In genomic region chr12:111411187-111411764, GRCh38 we compare ENCODE assay signal across 12 cellular contexts. TPM values are rescaled to one million over a fixed set of nuclear protein-coding genes. Genes with fewer than 3 reads are reported as not detected.
DNase-seq lines count a peak whose midpoint lies in the region; ATAC-seq and TF ChIP-seq lines count a peak whose summit lies in the region.
"Had no signal": no experiment of that assay in that cellular context is flagged by ENCODE, and none has a peak within 500 bp of the region (broad histone marks: within the 10 kb centered on the region; RNA-seq: fewer than 3 reads in every experiment).

No MANE protein-coding gene starts in this region.

- no peaks in the 10 kb centered on the region for H4K20me1 ChIP-seq in MM.1S (ENCODE audit: insufficient read depth, low read length)

- no peak for DNase-seq in activated T-cell treated with anti-CD3 and anti-CD28 coated beads, Interleukin-2, amount 50 U/mL, for 72 hours
- DNase-seq in activated T-cell treated with anti-CD3 and anti-CD28 coated beads, Interleukin-2, amount 50 U/mL, for 48 hours: no peak
- DNase-seq in left lung (no peak), thyroid gland (peak; percentile 55 to 63), UCSD-AML1 (lab: John Stamatoyannopoulos, UW; ENCODE audit: unreplicated experiment) (no peak), MM.1S (no peak)
- DNase-seq: activated CD8-positive, alpha-beta memory T cell treated with anti-CD3 and anti-CD28 coated beads, Interleukin-2, amount 50 U/mL, for 48 hours; NCI-H2081; SIG-M5 had no signal

- intact Hi-C loops in left lung (cut with DNase I): no loop called here
- intact Hi-C loops in thyroid gland (cut with DNase I): no loop called here

- no peaks in the 10 kb centered on the region for H3K27me3 Mint-ChIP-seq in activated T-cell treated with anti-CD3 and anti-CD28 coated beads, Interleukin-2, amount 50 U/mL, for 72 hours (ENCODE audit: low read depth)
- no peaks in the 10 kb centered on the region for H3K27me3 Mint-ChIP-seq in activated naive CD8-positive, alpha-beta T cell

- H3K9ac ChIP-seq in MM.1S (ENCODE audit: low read length): no peak overlapping the region

- no peak for ATAC-seq in activated T-cell treated with anti-CD3 and anti-CD28 coated beads, Interleukin-2, amount 50 U/mL, for 72 hours (replicated peaks in 1 of 2)
- no peak for ATAC-seq in left lung
- ATAC-seq in HG03439 (IDR thresholded peaks at IDR 0.05; ENCODE audit: unreplicated experiment): no peak
- ATAC-seq: left colon had no signal

- no peaks in the 10 kb centered on the region for H3F3A ChIP-seq in MM.1S (ENCODE audit: insufficient read depth, low read length)

- H3K27ac Mint-ChIP-seq in activated T-cell treated with anti-CD3 and anti-CD28 coated beads, Interleukin-2, amount 50 U/mL, for 72 hours: no peak overlapping the region
- H3K27ac Mint-ChIP-seq in activated naive CD8-positive, alpha-beta T cell: peak overlapping the region; percentile 22

- no peak overlapping the region for H3K4me2 ChIP-seq in MM.1S (ENCODE audit: low read depth, low read length)

- no peaks in the 10 kb centered on the region for H3K9me3 Mint-ChIP-seq in activated T-cell treated with anti-CD3 and anti-CD28 coated beads, Interleukin-2, amount 50 U/mL, for 72 hours
- H3K9me3 Mint-ChIP-seq in activated naive CD8-positive, alpha-beta T cell (ENCODE audit: low read depth): no peaks in the 10 kb centered on the region

- 77 to 78% methylated on average over 7 of the region's 8 CpGs for WGBS in thyroid gland, 2 donors

- H3K79me2 ChIP-seq in MM.1S (ENCODE audit: low read length): peaks cover 61% of the 10 kb centered on the region

- no peak for TF ChIP-seq POLR2A in thyroid gland (IDR thresholded peaks at IDR 0.05)

- TF ChIP-seq CTCF in left lung (IDR thresholded peaks at IDR 0.05) (no peak), thyroid gland (IDR thresholded peaks at IDR 0.05) (no peak), MM.1S (IDR thresholded peaks at IDR 0.05; ENCODE audit: low read length) (no peak)

- H3K4me1 ChIP-seq in left lung: peaks cover 37 to 90% of the 10 kb centered on the region in 2 donors
- H3K4me1 ChIP-seq in thyroid gland: peaks cover 31 to 72% of the 10 kb centered on the region in 2 donors
- H3K4me1 ChIP-seq in MM.1S (ENCODE audit: low read length): no peaks in the 10 kb centered on the region

- no peaks in the 10 kb centered on the region for H3K9me3 ChIP-seq in left lung
- H3K9me3 ChIP-seq in thyroid gland: no peaks in the 10 kb centered on the region
- H3K9me3 ChIP-seq in MM.1S (replicated peaks; ENCODE audit: insufficient read depth, low read length): no peaks in the 10 kb centered on the region

- H3K9me2 ChIP-seq in MM.1S (replicated peaks; ENCODE audit: insufficient read depth, low read length): no peaks in the 10 kb centered on the region

- H3K36me3 Mint-ChIP-seq in activated T-cell treated with anti-CD3 and anti-CD28 coated beads, Interleukin-2, amount 50 U/mL, for 72 hours (ENCODE audit: insufficient read depth in 2 of 2): peaks cover 4 to 15% of the 10 kb centered on the region in 2 donors
- peaks cover 2% of the 10 kb centered on the region for H3K36me3 Mint-ChIP-seq in activated naive CD8-positive, alpha-beta T cell

- H3K27ac ChIP-seq in left lung: peak overlapping the region; percentile 78 to 95
- H3K27ac ChIP-seq in thyroid gland: peak overlapping the region; percentile 45 to 81 (median 61)
- H3K27ac ChIP-seq in MM.1S (ENCODE audit: low read length): no peak overlapping the region

- H3K27me3 ChIP-seq in left lung: no peaks in the 10 kb centered on the region
- no peaks in the 10 kb centered on the region for H3K27me3 ChIP-seq in thyroid gland
- H3K27me3 ChIP-seq in MM.1S (replicated peaks; ENCODE audit: insufficient read depth, low read length): no peaks in the 10 kb centered on the region

- no peak overlapping the region for H2AFZ ChIP-seq in MM.1S (ENCODE audit: low read length)

- H3K4me3 ChIP-seq in left lung (no peak overlapping the region), thyroid gland (replicated peaks in 1 of 3) (no peak overlapping the region), MM.1S (ENCODE audit: low read length) (no peak overlapping the region)

- H3K4me1 Mint-ChIP-seq in activated T-cell treated with anti-CD3 and anti-CD28 coated beads, Interleukin-2, amount 50 U/mL, for 72 hours (ENCODE audit: low read depth): peaks cover 78% of the 10 kb centered on the region
- H3K4me1 Mint-ChIP-seq in activated naive CD8-positive, alpha-beta T cell (ENCODE audit: low read depth): peaks cover 78% of the 10 kb centered on the region

- peak overlapping the region; percentile 22 to 88 for H3K4me3 Mint-ChIP-seq in activated T-cell treated with anti-CD3 and anti-CD28 coated beads, Interleukin-2, amount 50 U/mL, for 72 hours
- H3K4me3 Mint-ChIP-seq in activated naive CD8-positive, alpha-beta T cell: peak overlapping the region; percentile 56

- peaks cover 0 to 9% of the 10 kb centered on the region in 2 donors for H3K36me3 ChIP-seq in left lung
- H3K36me3 ChIP-seq in thyroid gland: no peaks in the 10 kb centered on the region
- H3K36me3 ChIP-seq in MM.1S (replicated peaks; ENCODE audit: insufficient read depth, low read length): no peaks in the 10 kb centered on the region

RNA-seq across cellular contexts. Expression of gene SH2B3, which starts 5.6 kb away (rescaled TPM):
- 10 to 100 TPM; 33.3 to 37.4 TPM for total RNA-seq in activated T-cell treated with anti-CD3 and anti-CD28 coated beads, Interleukin-2, amount 50 U/mL, for 72 hours
- total RNA-seq in left lung (10 to 100 TPM; 26.9 to 42.0 TPM), thyroid gland (10 to 100 TPM; 14.1 to 36.5 (median 25.6) TPM)

RNA-seq across cellular contexts. Expression of gene PHETA1, which starts 42.4 kb away (rescaled TPM):
- 1 to 10 TPM; 1.0 to 2.2 TPM for total RNA-seq in activated T-cell treated with anti-CD3 and anti-CD28 coated beads, Interleukin-2, amount 50 U/mL, for 72 hours
- total RNA-seq in left lung: 10 to 100 TPM in 1 of 2 donors, 1 to 10 TPM in 1; 9.9 to 20.5 TPM
- 10 to 100 TPM in 2 of 4 donors, 1 to 10 TPM in 2; 8.1 to 23.5 (median 15.3) TPM for total RNA-seq in thyroid gland

Comparison
In these comparisons a context has a peak if more than half of its experiments do, and no peak if none do; other contexts are left out.
1. DNase-seq: peak in thyroid gland (2 of 2); none in activated T-cell treated with anti-CD3 and anti-CD28 coated beads, Interleukin-2, amount 50 U/mL, for 72 hours (0 of 2), activated T-cell treated with anti-CD3 and anti-CD28 coated beads, Interleukin-2, amount 50 U/mL, for 48 hours (0 of 2), left lung (0 of 2), UCSD-AML1 (single experiment) and MM.1S (single experiment).